24 cellular contexts compared by ENCODE assay signal in genomic region chr11:79083346-79083745, GRCh38.
"Had no signal": no experiment of that assay in that cellular context is flagged by ENCODE, and none has a peak within 500 bp of the region (broad histone marks: within the 10 kb centered on the region; RNA-seq: fewer than 3 reads in every experiment).

No MANE protein-coding gene starts in this region.

- DNase-seq: activated CD4-positive, alpha-beta memory T cell treated with anti-CD3 and anti-CD28 coated beads, Interleukin-2, amount 10 ng/mL, durations not matched to agents 7 days and 5 days; activated CD4-positive, alpha-beta T cell treated with anti-CD3 and anti-CD28 coated beads for 48 hours; activated CD4-positive, CD25-positive, alpha-beta regulatory T cell; activated CD8-positive, alpha-beta memory T cell treated with anti-CD3 and anti-CD28 coated beads, Interleukin-2, amount 10 ng/mL, durations not matched to agents 7 days and 5 days; activated naive CD4-positive, alpha-beta T cell; activated naive CD8-positive, alpha-beta T cell treated with anti-CD3 and anti-CD28 coated beads for 36 hours; amygdala; brain microvascular endothelial cell; colonic mucosa; effector CD4-positive, alpha-beta T cell; foreskin melanocyte; head of caudate nucleus; kidney; left lung; naive thymus-derived CD8-positive, alpha-beta T cell; nucleus accumbens; SK-N-SH; stimulated activated CD4-positive, alpha-beta T cell treated with anti-CD3 and anti-CD28 coated beads, Interleukin-15, amount 100 ng/mL, for 24 hours; stimulated activated CD4-positive, alpha-beta T cell treated with anti-CD3 and anti-CD28 coated beads, Interleukin-2, amount 100 ng/mL, for 48 hours; T-cell; transverse colon had no signal

- H3K27me3 ChIP-seq: brain microvascular endothelial cell, colonic mucosa, esophagus muscularis mucosa, left lung, transverse colon had no signal

- H3K27me3 Mint-ChIP-seq: activated CD4-positive, alpha-beta memory T cell treated with anti-CD3 and anti-CD28 coated beads, Interleukin-2, amount 10 ng/mL, durations not matched to agents 7 days and 5 days; activated CD8-positive, alpha-beta memory T cell treated with anti-CD3 and anti-CD28 coated beads, Interleukin-2, amount 10 ng/mL, durations not matched to agents 7 days and 5 days; activated naive CD8-positive, alpha-beta T cell treated with anti-CD3 and anti-CD28 coated beads for 36 hours; central memory CD8-positive, alpha-beta T cell; naive thymus-derived CD8-positive, alpha-beta T cell; stimulated activated naive CD8-positive, alpha-beta T cell treated with anti-CD3 and anti-CD28 coated beads, Interleukin-15, Interleukin-2, amounts not matched to agents 100 ng/mL and 50 ng/mL, for 24 hours; T-cell had no signal

- H3K4me1 Mint-ChIP-seq: activated CD4-positive, alpha-beta memory T cell treated with anti-CD3 and anti-CD28 coated beads, Interleukin-2, amount 10 ng/mL, durations not matched to agents 7 days and 5 days; activated CD8-positive, alpha-beta memory T cell treated with anti-CD3 and anti-CD28 coated beads, Interleukin-2, amount 10 ng/mL, durations not matched to agents 7 days and 5 days; activated naive CD8-positive, alpha-beta T cell treated with anti-CD3 and anti-CD28 coated beads for 36 hours; central memory CD8-positive, alpha-beta T cell; naive thymus-derived CD8-positive, alpha-beta T cell; T-cell had no signal

- H3K9me3 Mint-ChIP-seq: activated CD4-positive, alpha-beta memory T cell treated with anti-CD3 and anti-CD28 coated beads, Interleukin-2, amount 10 ng/mL, durations not matched to agents 7 days and 5 days; activated naive CD8-positive, alpha-beta T cell treated with anti-CD3 and anti-CD28 coated beads for 36 hours; central memory CD8-positive, alpha-beta T cell; naive thymus-derived CD8-positive, alpha-beta T cell; stimulated activated naive CD8-positive, alpha-beta T cell treated with anti-CD3 and anti-CD28 coated beads, Interleukin-15, Interleukin-2, amounts not matched to agents 100 ng/mL and 50 ng/mL, for 24 hours; T-cell had no signal

- ATAC-seq: activated CD8-positive, alpha-beta memory T cell treated with anti-CD3 and anti-CD28 coated beads, Interleukin-2, amount 10 ng/mL, durations not matched to agents 7 days and 5 days; left lung; naive thymus-derived CD8-positive, alpha-beta T cell; T-cell had no signal

- H3K9me3 ChIP-seq: colonic mucosa, esophagus muscularis mucosa, left lung, SK-N-SH, transverse colon had no signal

- H3K36me3 ChIP-seq: brain microvascular endothelial cell, colonic mucosa, esophagus muscularis mucosa, left lung, transverse colon had no signal

- H3K4me3 Mint-ChIP-seq: activated CD4-positive, alpha-beta memory T cell treated with anti-CD3 and anti-CD28 coated beads, Interleukin-2, amount 10 ng/mL, durations not matched to agents 7 days and 5 days; activated CD8-positive, alpha-beta memory T cell treated with anti-CD3 and anti-CD28 coated beads, Interleukin-2, amount 10 ng/mL, durations not matched to agents 7 days and 5 days; activated naive CD8-positive, alpha-beta T cell treated with anti-CD3 and anti-CD28 coated beads for 36 hours; central memory CD8-positive, alpha-beta T cell; naive thymus-derived CD8-positive, alpha-beta T cell; stimulated activated naive CD8-positive, alpha-beta T cell treated with anti-CD3 and anti-CD28 coated beads, Interleukin-15, Interleukin-2, amounts not matched to agents 100 ng/mL and 50 ng/mL, for 24 hours; T-cell had no signal

- H3K36me3 Mint-ChIP-seq: activated CD8-positive, alpha-beta memory T cell treated with anti-CD3 and anti-CD28 coated beads, Interleukin-2, amount 10 ng/mL, durations not matched to agents 7 days and 5 days; activated naive CD8-positive, alpha-beta T cell treated with anti-CD3 and anti-CD28 coated beads for 36 hours; naive thymus-derived CD8-positive, alpha-beta T cell; T-cell had no signal

- H3K27ac Mint-ChIP-seq: activated CD4-positive, alpha-beta memory T cell treated with anti-CD3 and anti-CD28 coated beads, Interleukin-2, amount 10 ng/mL, durations not matched to agents 7 days and 5 days; activated CD8-positive, alpha-beta memory T cell treated with anti-CD3 and anti-CD28 coated beads, Interleukin-2, amount 10 ng/mL, durations not matched to agents 7 days and 5 days; activated naive CD8-positive, alpha-beta T cell treated with anti-CD3 and anti-CD28 coated beads for 36 hours; naive thymus-derived CD8-positive, alpha-beta T cell; stimulated activated naive CD8-positive, alpha-beta T cell treated with anti-CD3 and anti-CD28 coated beads, Interleukin-15, Interleukin-2, amounts not matched to agents 100 ng/mL and 50 ng/mL, for 24 hours; T-cell had no signal

- H3K4me3 ChIP-seq: colonic mucosa, esophagus muscularis mucosa, left lung, transverse colon had no signal

- H3K4me1 ChIP-seq: colonic mucosa, left lung had no signal

- H3K27ac ChIP-seq: brain microvascular endothelial cell, colonic mucosa, esophagus muscularis mucosa, left lung, transverse colon had no signal
